ENCODE assay signal across 16 cellular contexts in genomic region chr9:87596862-87597261, GRCh38.
DNase-seq lines count a peak whose midpoint lies in the region; ATAC-seq, FAIRE-seq and TF ChIP-seq lines count a peak whose summit lies in the region.
"Had no signal": no experiment of that assay in that cellular context is flagged by ENCODE, and none has a peak within 500 bp of the region (broad histone marks: within the 10 kb centered on the region; RNA-seq: fewer than 3 reads in every experiment).

No MANE protein-coding gene starts in this region.

- H3K9me3 Mint-ChIP-seq in chondrocyte (ENCODE audit: low read depth): no peaks in the 10 kb centered on the region

- no peaks in the 10 kb centered on the region for H3K27me3 Mint-ChIP-seq in chondrocyte (ENCODE audit: low read depth)

- ATAC-seq in Right ventricle myocardium superior (ENCODE audit: poor library complexity) (peak; percentile 69), left ventricle myocardium superior (peak; percentile 62)
- ATAC-seq: esophagus mucosa had no signal

- H3K9ac ChIP-seq in neuronal stem cell (ENCODE audit: low read depth, low read length, poor library complexity): no peak overlapping the region
- H3K9ac ChIP-seq: parathyroid adenoma had no signal

- H3K9me3 ChIP-seq in right atrium auricular region (no peaks in the 10 kb centered on the region), neuronal stem cell (replicated peaks in 1 of 2; ENCODE audit: control insufficient read depth in 2 of 2, insufficient read depth in 1 of 2, low read depth in 1 of 2, low read length in 2 of 2) (no peaks in the 10 kb centered on the region)

- no peak overlapping the region for H2AFZ ChIP-seq in neuronal stem cell (ENCODE audit: low read length)
- H2AFZ ChIP-seq: parathyroid adenoma had no signal

- no peak overlapping the region for H4K91ac ChIP-seq in neuronal stem cell (ENCODE audit: low read depth, low read length, poor library complexity)

- no CpG with 5 or more reads among the region's 7 CpGs for WGBS in neuronal stem cell (ENCODE audit: extremely low coverage in 2 of 2, insufficient read length in 2 of 2, insufficient replicate concordance in 1 of 2), 2 donors

- no peak for FAIRE-seq in RCC 7860 (lab: Jason Lieb, UNC)
- FAIRE-seq: HTR-8/SVneo had no signal

- no peak overlapping the region for H2AK5ac ChIP-seq in neuronal stem cell (ENCODE audit: low read depth, low read length)

- peaks cover 0 to 81% of the 10 kb centered on the region in 2 donors for H3K4me1 ChIP-seq in right atrium auricular region
- H3K4me1 ChIP-seq in neuronal stem cell (ENCODE audit: control insufficient read depth in 2 of 2, insufficient read depth in 1 of 2, low read depth in 1 of 2, low read length in 2 of 2): peaks cover 6 to 15% of the 10 kb centered on the region in 2 donors

- peak overlapping the region; percentile 73 for H3K18ac ChIP-seq in neuronal stem cell (ENCODE audit: low read length)

- H2BK120ac ChIP-seq in neuronal stem cell (ENCODE audit: low read depth, low read length): no peak overlapping the region

- H3K79me1 ChIP-seq in neuronal stem cell (ENCODE audit: low read depth, low read length): peaks cover 6% of the 10 kb centered on the region

- no peak overlapping the region for H3K4me2 ChIP-seq in neuronal stem cell (ENCODE audit: insufficient read depth, low read length, poor library complexity, severe bottlenecking)

- H2BK15ac ChIP-seq in neuronal stem cell (ENCODE audit: low read length): no peak overlapping the region

- no peak overlapping the region for H3K23ac ChIP-seq in neuronal stem cell (ENCODE audit: low read depth, low read length, poor library complexity)

- H3K27ac ChIP-seq in right atrium auricular region (no peak overlapping the region), neuronal stem cell (replicated peaks; ENCODE audit: low read length) (no peak overlapping the region)
- H3K27ac ChIP-seq: parathyroid adenoma had no signal

- no peak overlapping the region for H3K4me3 ChIP-seq in right atrium auricular region
- H3K4me3 ChIP-seq in neuronal stem cell (ENCODE audit: low read length in 2 of 2): no peak overlapping the region

- peaks cover 79% of the 10 kb centered on the region for H3K4me1 Mint-ChIP-seq in chondrocyte (ENCODE audit: low read depth)

- DNase-seq in Right ventricle myocardium superior (peak; percentile 78), right atrium auricular region (ENCODE audit: low spot score) (no peak), left ventricle myocardium superior (peak; percentile 63), neuronal stem cell (ENCODE audit: low spot score) (no peak), cerebellum (ENCODE audit: low spot score) (no peak), chondrocyte (ENCODE audit: low spot score) (no peak), RCC 7860 (ENCODE audit: low spot score) (no peak), NCI-H1436 (lab: John Stamatoyannopoulos, UW) (no peak)
- DNase-seq: activated CD4-positive, alpha-beta T cell treated with anti-CD3 and anti-CD28 coated beads for 4 hours; activated T-cell treated with anti-CD3 and anti-CD28 coated beads, Interleukin-2, amount 50 U/mL, for 1 hour; GDM1; NCI-H2107; RPMI8226 had no signal

- no peak overlapping the region for H3K27ac Mint-ChIP-seq in chondrocyte (ENCODE audit: unreplicated experiment)

- TF ChIP-seq CTCF in right atrium auricular region (IDR thresholded peaks at IDR 0.05) (no peak), chondrocyte (IDR thresholded peaks at IDR 0.05) (no peak)

- no peak overlapping the region for H3K14ac ChIP-seq in neuronal stem cell (ENCODE audit: low read length)

- intact Hi-C loops in Right ventricle myocardium superior (cut with DNase I) (no loop called here), left ventricle myocardium superior (cut with micrococcal nuclease) (loop anchor here (10.0 kb wide), 1 partner anchor 92 kb away; no protein-coding TSS in a partner anchor)

- peaks cover 3% of the 10 kb centered on the region for H3K36me3 Mint-ChIP-seq in chondrocyte (ENCODE audit: low read depth)

- H4K8ac ChIP-seq in neuronal stem cell (ENCODE audit: low read depth, low read length): no peak overlapping the region

- no peak overlapping the region for H3K4ac ChIP-seq in neuronal stem cell (ENCODE audit: low read length)

- no peaks in the 10 kb centered on the region for H3K27me3 ChIP-seq in right atrium auricular region
- H3K27me3 ChIP-seq in neuronal stem cell (ENCODE audit: control insufficient read depth in 3 of 3, insufficient read depth in 3 of 3, low read depth in 1 of 3, low read length in 3 of 3): no peaks in the 10 kb centered on the region

- H2BK5ac ChIP-seq in neuronal stem cell (ENCODE audit: low read length): no peak overlapping the region

- no peak overlapping the region for H2BK12ac ChIP-seq in neuronal stem cell (ENCODE audit: low read length)

- H3K36me3 ChIP-seq in right atrium auricular region: no peaks in the 10 kb centered on the region
- no peaks in the 10 kb centered on the region for H3K36me3 ChIP-seq in neuronal stem cell (replicated peaks in 1 of 2; ENCODE audit: control insufficient read depth in 2 of 2, insufficient read depth in 2 of 2, low read length in 2 of 2)

- H3K4me3 Mint-ChIP-seq in chondrocyte (ENCODE audit: unreplicated experiment): no peak overlapping the region

Comparison
In these comparisons a context has a peak if more than half of its experiments do, and no peak if none do; other contexts are left out.
1. DNase-seq: peak in Right ventricle myocardium superior (single experiment) and left ventricle myocardium superior (single experiment); none in right atrium auricular region (single experiment), neuronal stem cell (single experiment), cerebellum (single experiment), chondrocyte (single experiment), RCC 7860 (single experiment) and NCI-H1436 (single experiment).